8 cellular contexts compared by ENCODE assay signal in genomic region chr11:13216019-13217006, GRCh38.
A peak's percentile ranks its signal among the peaks of the same experiment; 100 is the strongest.
DNase-seq lines count a peak whose midpoint lies in the region; ATAC-seq and TF ChIP-seq lines count a peak whose summit lies in the region.

No MANE protein-coding gene starts in this region.

- H3K9me3 ChIP-seq in MG63 = no peaks in the 10 kb centered on the region

- H3K27me3 Mint-ChIP-seq in endothelial cell (ENCODE audit: unreplicated experiment) = no peaks in the 10 kb centered on the region
- H3K27me3 Mint-ChIP-seq in activated T-helper 2 cell treated with anti-CD3 and anti-CD28 coated beads, Interferon-gamma antibody, Interleukin-2, Interleukin-4, amounts not matched to agents 10 μg/mL and 5 μg/mL and 100 μg/mL, durations not matched to agents 14 hours and 24 hours and 36 hours (ENCODE audit: low read depth) = peaks cover 9% of the 10 kb centered on the region

- H3K36me3 Mint-ChIP-seq in endothelial cell (ENCODE audit: low read depth, unreplicated experiment) = no peaks in the 10 kb centered on the region
- no peaks in the 10 kb centered on the region for H3K36me3 Mint-ChIP-seq in activated T-helper 2 cell treated with anti-CD3 and anti-CD28 coated beads, Interferon-gamma antibody, Interleukin-2, Interleukin-4, amounts not matched to agents 10 μg/mL and 5 μg/mL and 100 μg/mL, durations not matched to agents 14 hours and 24 hours and 36 hours (ENCODE audit: low read depth)

- no peak overlapping the region for H3K4me3 Mint-ChIP-seq in endothelial cell (ENCODE audit: unreplicated experiment)
- H3K4me3 Mint-ChIP-seq in activated T-helper 2 cell treated with anti-CD3 and anti-CD28 coated beads, Interferon-gamma antibody, Interleukin-2, Interleukin-4, amounts not matched to agents 10 μg/mL and 5 μg/mL and 100 μg/mL, durations not matched to agents 14 hours and 24 hours and 36 hours (ENCODE audit: low read depth) = no peak overlapping the region

- H3K4me3 ChIP-seq in MG63 = peak overlapping the region; percentile 5

- peak; percentile 66 for ATAC-seq in omental fat pad (ENCODE audit: low FRiP score)
- ATAC-seq in HG03354 (IDR thresholded peaks at IDR 0.05; ENCODE audit: poor library complexity, severe bottlenecking, unreplicated experiment) = no peak
- ATAC-seq in HG03196 (IDR thresholded peaks at IDR 0.05; ENCODE audit: unreplicated experiment) = no peak

- no peaks in the 10 kb centered on the region for H3K4me1 Mint-ChIP-seq in endothelial cell (ENCODE audit: unreplicated experiment)
- no peaks in the 10 kb centered on the region for H3K4me1 Mint-ChIP-seq in activated T-helper 2 cell treated with anti-CD3 and anti-CD28 coated beads, Interferon-gamma antibody, Interleukin-2, Interleukin-4, amounts not matched to agents 10 μg/mL and 5 μg/mL and 100 μg/mL, durations not matched to agents 14 hours and 24 hours and 36 hours (ENCODE audit: low read depth)

- H3K9me3 Mint-ChIP-seq in endothelial cell (ENCODE audit: unreplicated experiment) = no peaks in the 10 kb centered on the region
- H3K9me3 Mint-ChIP-seq in activated T-helper 2 cell treated with anti-CD3 and anti-CD28 coated beads, Interferon-gamma antibody, Interleukin-2, Interleukin-4, amounts not matched to agents 10 μg/mL and 5 μg/mL and 100 μg/mL, durations not matched to agents 14 hours and 24 hours and 36 hours = no peaks in the 10 kb centered on the region

- no peak for TF ChIP-seq CTCF in omental fat pad (IDR thresholded peaks at IDR 0.05)
- no peak for TF ChIP-seq CTCF in endothelial cell (IDR thresholded peaks at IDR 0.05; ENCODE audit: unreplicated experiment)

- no peaks in the 10 kb centered on the region for H3K27me3 ChIP-seq in MG63

- intact Hi-C loops in activated T-helper 2 cell treated with anti-CD3 and anti-CD28 coated beads, Interferon-gamma antibody, Interleukin-2, Interleukin-4, amounts not matched to agents 10 μg/mL and 5 μg/mL and 100 μg/mL, durations not matched to agents 14 hours and 24 hours and 36 hours (cut with micrococcal nuclease) = no loop called here

- peak; percentile 99 for DNase-seq in EH (ENCODE audit: low read depth)
- peak; percentile 99 for DNase-seq in MG63
- peak; percentile 59 for DNase-seq in brain pericyte (ENCODE audit: low read depth, low spot score)
- no peak for DNase-seq in omental fat pad (ENCODE audit: low spot score)
- no peak for DNase-seq in endothelial cell (ENCODE audit: low spot score)
- DNase-seq in activated T-helper 2 cell treated with anti-CD3 and anti-CD28 coated beads, Interferon-gamma antibody, Interleukin-2, Interleukin-4, amounts not matched to agents 10 μg/mL and 5 μg/mL and 100 μg/mL, durations not matched to agents 14 hours and 24 hours and 36 hours (ENCODE audit: low spot score) = no peak

- H3K27ac Mint-ChIP-seq in endothelial cell (ENCODE audit: unreplicated experiment) = no peak overlapping the region
- H3K27ac Mint-ChIP-seq in activated T-helper 2 cell treated with anti-CD3 and anti-CD28 coated beads, Interferon-gamma antibody, Interleukin-2, Interleukin-4, amounts not matched to agents 10 μg/mL and 5 μg/mL and 100 μg/mL, durations not matched to agents 14 hours and 24 hours and 36 hours = no peak overlapping the region

- H3K36me3 ChIP-seq in MG63 = no peaks in the 10 kb centered on the region

Comparison
In these comparisons a context has a peak if more than half of its experiments do, and no peak if none do; other contexts are left out.
1. DNase-seq: peak in EH (single experiment), MG63 (single experiment) and brain pericyte (single experiment); none in omental fat pad (single experiment), endothelial cell (single experiment) and activated T-helper 2 cell treated with anti-CD3 and anti-CD28 coated beads, Interferon-gamma antibody, Interleukin-2, Interleukin-4, amounts not matched to agents 10 μg/mL and 5 μg/mL and 100 μg/mL, durations not matched to agents 14 hours and 24 hours and 36 hours (single experiment).